Comparison of ENCODE assay signal across 31 cellular contexts in the genomic region with DNA sequence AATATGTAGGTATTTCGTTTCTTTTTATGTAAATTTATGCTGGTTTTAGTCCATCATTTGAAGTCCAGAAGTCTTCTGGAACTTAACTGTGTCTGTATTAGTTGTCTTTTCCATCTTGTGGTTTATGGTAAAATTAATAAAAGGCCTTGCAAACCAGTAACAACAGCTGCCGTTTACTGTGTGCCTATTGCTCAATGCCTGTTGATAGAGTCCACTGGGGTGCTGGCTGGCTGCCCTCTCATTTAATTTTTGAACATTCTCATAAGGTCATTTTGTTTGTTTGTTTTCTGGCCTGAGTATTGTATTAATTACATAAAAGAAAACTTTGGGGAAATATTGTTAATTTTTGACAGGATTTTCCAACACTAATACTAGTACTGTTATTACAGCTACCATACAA.
A peak's percentile ranks its signal among the peaks of the same experiment; 100 is the strongest.
DNase-seq lines count a peak whose midpoint lies in the region; ATAC-seq and TF ChIP-seq lines count a peak whose summit lies in the region.
"Had no signal": no experiment of that assay in that cellular context is flagged by ENCODE, and none has a peak within 500 bp of the region (broad histone marks: within the 10 kb centered on the region; RNA-seq: fewer than 3 reads in every experiment).

No MANE protein-coding gene starts in this region.

- H3K27ac ChIP-seq in left ventricle myocardium inferior (replicated peaks): peak overlapping the region; percentile 48
- no peak overlapping the region for H3K27ac ChIP-seq in dorsolateral prefrontal cortex
- H3K27ac ChIP-seq: BLaER1 treated with 17β-estradiol and CSF1 and Interleukin-3, amounts not matched to agents 10 nM and 100 nM; cardiac muscle cell; left lung; PC-9; VCaP had no signal

- in situ Hi-C loops in astrocyte of the cerebellum (cut with HindIII; ENCODE audit: low sequenced_read_pairs): no loop called here

- DNase-seq in NB4 (ENCODE audit: low read depth) (peak; percentile 76), astrocyte of the cerebellum (ENCODE audit: low read depth) (peak; percentile 37), left ventricle myocardium inferior (peak; percentile 58), sciatic nerve (ENCODE audit: low spot score) (no peak), dorsolateral prefrontal cortex (no peak)
- no peak for DNase-seq in activated T-cell treated with anti-CD3 and anti-CD28 coated beads, Interleukin-2, amount 50 U/mL, for 48 hours
- DNase-seq: activated CD4-positive, alpha-beta T cell treated with anti-CD3 and anti-CD28 coated beads for 4 hours; activated naive CD4-positive, alpha-beta T cell treated with anti-CD3 and anti-CD28 coated beads, Interleukin-2, amount 50 U/mL, for 16 hours; activated T-cell treated with anti-CD3 and anti-CD28 coated beads, Interleukin-2, amount 50 U/mL, for 72 hours; amygdala; COR-L47; cortex of kidney; DMS79 treated with DMSO at 0.1 percent for 48 hours; endodermal cell; hippocampal formation; left lung; MG63; naive thymus-derived CD4-positive, alpha-beta T cell; NCI-H1436; NCI-H446 treated with DMSO at 0.1 percent for 48 hours; NK-92 treated with Interleukin-12 subunit alpha and Interleukin-12 subunit beta, amount 100 ng/mL, for 24 hours; nucleus accumbens; PC-9; stimulated activated CD4-positive, alpha-beta T cell treated with anti-CD3 and anti-CD28 coated beads, Interleukin-2, amount 100 ng/mL, for 48 hours; trophoblast cell had no signal

- H3K27me3 ChIP-seq in left ventricle myocardium inferior (ENCODE audit: low read depth) (no peaks in the 10 kb centered on the region), dorsolateral prefrontal cortex (no peaks in the 10 kb centered on the region)
- H3K27me3 ChIP-seq: BLaER1 treated with 17β-estradiol and CSF1 and Interleukin-3, amounts not matched to agents 10 nM and 100 nM; cardiac muscle cell; left lung; MG63 had no signal

- H3K9me3 ChIP-seq in left ventricle myocardium inferior (replicated peaks): no peaks in the 10 kb centered on the region
- H3K9me3 ChIP-seq: BLaER1 treated with 17β-estradiol and CSF1 and Interleukin-3, amounts not matched to agents 10 nM and 100 nM; left lung; MG63 had no signal

- peak; percentile 77 for ATAC-seq in sciatic nerve
- ATAC-seq in stimulated activated memory B cell treated with anti-CD40 and anti-IgM and Interleukin-4, amounts not matched to agents 10 μg/mL and 1 μg/mL and 100 μg/mL, for 72 hours: no peak
- ATAC-seq: activated T-cell treated with anti-CD3 and anti-CD28 coated beads, Interleukin-2, amount 50 U/mL, for 72 hours; esophagus mucosa; left lung; naive thymus-derived CD4-positive, alpha-beta T cell had no signal

- intact Hi-C loops in left ventricle myocardium inferior (cut with micrococcal nuclease): no loop called here
- intact Hi-C loops in sciatic nerve (cut with DNase I): no loop called here
- intact Hi-C loops in dorsolateral prefrontal cortex (cut with DNase I): no loop called here

- TF ChIP-seq CTCF in NB4 (IDR thresholded peaks at IDR 0.05; ENCODE audit: low read depth, low read length) (no peak), astrocyte of the cerebellum (IDR thresholded peaks at IDR 0.05; ENCODE audit: low read depth, low read length, missing control alignments) (no peak), left ventricle myocardium inferior (IDR thresholded peaks at IDR 0.05; ENCODE audit: borderline replicate concordance) (no peak), dorsolateral prefrontal cortex (IDR thresholded peaks at IDR 0.05 in 54 of 56, conservative IDR thresholded peaks at IDR 0.05 in 2 of 56; ENCODE audit: low read depth in 1 of 56, partially characterized antibody in 56 of 56) (no peak)

- H3K4me3 Mint-ChIP-seq in stimulated activated memory B cell treated with anti-CD40 and anti-IgM and Interleukin-4, amounts not matched to agents 10 μg/mL and 1 μg/mL and 100 μg/mL, for 72 hours: no peak overlapping the region
- H3K4me3 Mint-ChIP-seq: activated T-cell treated with anti-CD3 and anti-CD28 coated beads, Interleukin-2, amount 50 U/mL, for 72 hours; endodermal cell; mesothelial cell of epicardium; naive thymus-derived CD4-positive, alpha-beta T cell had no signal

- no peak overlapping the region for H3K4me3 ChIP-seq in NB4 (ENCODE audit: low read depth, low read length)
- H3K4me3 ChIP-seq in astrocyte of the cerebellum (ENCODE audit: low read depth, low read length): no peak overlapping the region
- no peak overlapping the region for H3K4me3 ChIP-seq in left ventricle myocardium inferior
- no peak overlapping the region for H3K4me3 ChIP-seq in dorsolateral prefrontal cortex
- H3K4me3 ChIP-seq: BLaER1 treated with 17β-estradiol and CSF1 and Interleukin-3, amounts not matched to agents 10 nM and 100 nM; cardiac muscle cell; left lung; MG63; PC-9 had no signal

- no peaks in the 10 kb centered on the region for H3K36me3 ChIP-seq in left ventricle myocardium inferior
- H3K36me3 ChIP-seq: BLaER1 treated with 17β-estradiol and CSF1 and Interleukin-3, amounts not matched to agents 10 nM and 100 nM; cardiac muscle cell; left lung; MG63 had no signal

- no peaks in the 10 kb centered on the region for H3K9me3 Mint-ChIP-seq in stimulated activated memory B cell treated with anti-CD40 and anti-IgM and Interleukin-4, amounts not matched to agents 10 μg/mL and 1 μg/mL and 100 μg/mL, for 72 hours
- H3K9me3 Mint-ChIP-seq: activated T-cell treated with anti-CD3 and anti-CD28 coated beads, Interleukin-2, amount 50 U/mL, for 72 hours had no signal

- no peaks in the 10 kb centered on the region for H3K27me3 Mint-ChIP-seq in stimulated activated memory B cell treated with anti-CD40 and anti-IgM and Interleukin-4, amounts not matched to agents 10 μg/mL and 1 μg/mL and 100 μg/mL, for 72 hours

- TF ChIP-seq POLR2A in NB4 (IDR thresholded peaks at IDR 0.05; ENCODE audit: extremely low read depth, insufficient read length): no peak

- H3K27ac Mint-ChIP-seq in stimulated activated memory B cell treated with anti-CD40 and anti-IgM and Interleukin-4, amounts not matched to agents 10 μg/mL and 1 μg/mL and 100 μg/mL, for 72 hours: no peak overlapping the region
- H3K27ac Mint-ChIP-seq: activated T-cell treated with anti-CD3 and anti-CD28 coated beads, Interleukin-2, amount 50 U/mL, for 72 hours; endodermal cell; mesothelial cell of epicardium; naive thymus-derived CD4-positive, alpha-beta T cell had no signal

- H3K4me1 ChIP-seq in left ventricle myocardium inferior: no peaks in the 10 kb centered on the region
- H3K4me1 ChIP-seq: BLaER1 treated with 17β-estradiol and CSF1 and Interleukin-3, amounts not matched to agents 10 nM and 100 nM had no signal

- no peaks in the 10 kb centered on the region for H3K36me3 Mint-ChIP-seq in stimulated activated memory B cell treated with anti-CD40 and anti-IgM and Interleukin-4, amounts not matched to agents 10 μg/mL and 1 μg/mL and 100 μg/mL, for 72 hours
- H3K36me3 Mint-ChIP-seq: mesothelial cell of epicardium had no signal

- no peaks in the 10 kb centered on the region for H3K4me1 Mint-ChIP-seq in stimulated activated memory B cell treated with anti-CD40 and anti-IgM and Interleukin-4, amounts not matched to agents 10 μg/mL and 1 μg/mL and 100 μg/mL, for 72 hours
- H3K4me1 Mint-ChIP-seq: endodermal cell; naive thymus-derived CD4-positive, alpha-beta T cell had no signal

Comparison
In these comparisons a context has a peak if more than half of its experiments do, and no peak if none do; other contexts are left out.
1. DNase-seq: peak in NB4 (single experiment), astrocyte of the cerebellum (single experiment) and left ventricle myocardium inferior (single experiment); none in sciatic nerve (single experiment), activated T-cell treated with anti-CD3 and anti-CD28 coated beads, Interleukin-2, amount 50 U/mL, for 48 hours (0 of 2) and dorsolateral prefrontal cortex (0 of 10).